In genomic region chr10:102511562-102512274, GRCh38 we compare ENCODE assay signal across 10 cellular contexts. TPM values are rescaled to one million over a fixed set of nuclear protein-coding genes. Genes with fewer than 3 reads are reported as not detected.
DNase-seq lines count a peak whose midpoint lies in the region; ATAC-seq, FAIRE-seq and TF ChIP-seq lines count a peak whose summit lies in the region.
"Had no signal": no experiment of that assay in that cellular context is flagged by ENCODE, and none has a peak within 500 bp of the region (broad histone marks: within the 10 kb centered on the region; RNA-seq: fewer than 3 reads in every experiment).

No MANE protein-coding gene starts in this region.

- peaks cover 18% of the 10 kb centered on the region for H3K4me1 Mint-ChIP-seq in central memory CD8-positive, alpha-beta T cell
- H3K4me1 Mint-ChIP-seq in activated T-cell treated with anti-CD3 and anti-CD28 coated beads, Interleukin-2, amount 50 U/mL, for 4 hours (ENCODE audit: low read depth), result peaks cover 21% of the 10 kb centered on the region

- no peaks in the 10 kb centered on the region for H3K9me3 Mint-ChIP-seq in central memory CD8-positive, alpha-beta T cell
- no peaks in the 10 kb centered on the region for H3K9me3 Mint-ChIP-seq in activated T-cell treated with anti-CD3 and anti-CD28 coated beads, Interleukin-2, amount 50 U/mL, for 4 hours

- H3K9me3 ChIP-seq in BE2C, result no peaks in the 10 kb centered on the region; the same call in 1 of the 2 replicates

- DNase-seq in GM10266 (ENCODE audit: extremely low spot score) (peak; percentile 51), BE2C (no peak), NCI-H524 (lab: John Stamatoyannopoulos, UW) (no peak), HTR-8/SVneo (ENCODE audit: insufficient read length, low spot score) (no peak)
- DNase-seq in central memory CD8-positive, alpha-beta T cell (ENCODE audit: low spot score in 2 of 2), result no peak
- no peak for DNase-seq in activated T-cell treated with anti-CD3 and anti-CD28 coated beads, Interleukin-2, amount 50 U/mL, for 4 hours

- H3K36me3 Mint-ChIP-seq in central memory CD8-positive, alpha-beta T cell (ENCODE audit: insufficient read depth), result peaks cover 27% of the 10 kb centered on the region
- peaks cover 19% of the 10 kb centered on the region for H3K36me3 Mint-ChIP-seq in activated T-cell treated with anti-CD3 and anti-CD28 coated beads, Interleukin-2, amount 50 U/mL, for 4 hours (ENCODE audit: insufficient read depth)

- H3K4me1 ChIP-seq in BE2C, result no peaks in the 10 kb centered on the region

- ATAC-seq in GM19468 (IDR thresholded peaks at IDR 0.05; ENCODE audit: extremely low read depth, unreplicated experiment) (peak; percentile 58), HG03521 (IDR thresholded peaks at IDR 0.05; ENCODE audit: unreplicated experiment) (peak; percentile 71)
- ATAC-seq in central memory CD8-positive, alpha-beta T cell (replicated peaks; ENCODE audit: extremely low read depth, poor library complexity, severe bottlenecking), result no peak
- ATAC-seq in activated T-cell treated with anti-CD3 and anti-CD28 coated beads, Interleukin-2, amount 50 U/mL, for 4 hours, result no peak

- H3K36me3 ChIP-seq in BE2C, result peaks cover 20% of the 10 kb centered on the region

- H3K4me3 ChIP-seq in BE2C (ENCODE audit: low read depth, low read length), result no peak overlapping the region

- H3K27ac Mint-ChIP-seq in central memory CD8-positive, alpha-beta T cell (ENCODE audit: low read depth), result peak overlapping the region; percentile 35

- no peaks in the 10 kb centered on the region for H3K27me3 ChIP-seq in BE2C

- FAIRE-seq in HTR-8/SVneo (lab: Jason Lieb, UNC), result no peak
- FAIRE-seq: colon, keratinocyte had no signal

- no peaks in the 10 kb centered on the region for H3K27me3 Mint-ChIP-seq in central memory CD8-positive, alpha-beta T cell
- H3K27me3 Mint-ChIP-seq in activated T-cell treated with anti-CD3 and anti-CD28 coated beads, Interleukin-2, amount 50 U/mL, for 4 hours (ENCODE audit: low read depth), result no peaks in the 10 kb centered on the region

- no peak overlapping the region for H3K4me3 Mint-ChIP-seq in central memory CD8-positive, alpha-beta T cell
- no peak overlapping the region for H3K4me3 Mint-ChIP-seq in activated T-cell treated with anti-CD3 and anti-CD28 coated beads, Interleukin-2, amount 50 U/mL, for 4 hours

- TF ChIP-seq CTCF in GM10266 (IDR thresholded peaks at IDR 0.05; ENCODE audit: control insufficient read depth, insufficient read depth, low read depth, missing control alignments) (no peak), BE2C (IDR thresholded peaks at IDR 0.05; ENCODE audit: low read depth, low read length) (no peak)

RNA-seq across cellular contexts. Expression of gene SUFU, which starts 7.9 kb away (rescaled TPM):
- 21.3 TPM for polyA plus RNA-seq in BE2C (2012; ENCODE audit: insufficient read depth, insufficient read length, low read depth)
- total RNA-seq in activated T-cell treated with anti-CD3 and anti-CD28 coated beads, Interleukin-2, amount 50 U/mL, for 4 hours, result 1 to 10 TPM; 8.7 to 8.8 (median 8.8) TPM

RNA-seq across cellular contexts. Expression of gene ACTR1A, which starts 9.2 kb away (rescaled TPM):
- polyA plus RNA-seq in BE2C (2012; ENCODE audit: insufficient read depth, insufficient read length, low read depth), result 155 TPM
- 10 to 100 TPM; 65.2 to 69.8 (median 67.1) TPM for total RNA-seq in activated T-cell treated with anti-CD3 and anti-CD28 coated beads, Interleukin-2, amount 50 U/mL, for 4 hours

Comparison
In these comparisons a context has a peak if more than half of its experiments do, and no peak if none do; other contexts are left out.
1. ATAC-seq: peak in GM19468 (single experiment) and HG03521 (single experiment); none in central memory CD8-positive, alpha-beta T cell (single experiment) and activated T-cell treated with anti-CD3 and anti-CD28 coated beads, Interleukin-2, amount 50 U/mL, for 4 hours (0 of 2).